ENCODE assay signal across 10 cellular contexts in the genomic region with DNA sequence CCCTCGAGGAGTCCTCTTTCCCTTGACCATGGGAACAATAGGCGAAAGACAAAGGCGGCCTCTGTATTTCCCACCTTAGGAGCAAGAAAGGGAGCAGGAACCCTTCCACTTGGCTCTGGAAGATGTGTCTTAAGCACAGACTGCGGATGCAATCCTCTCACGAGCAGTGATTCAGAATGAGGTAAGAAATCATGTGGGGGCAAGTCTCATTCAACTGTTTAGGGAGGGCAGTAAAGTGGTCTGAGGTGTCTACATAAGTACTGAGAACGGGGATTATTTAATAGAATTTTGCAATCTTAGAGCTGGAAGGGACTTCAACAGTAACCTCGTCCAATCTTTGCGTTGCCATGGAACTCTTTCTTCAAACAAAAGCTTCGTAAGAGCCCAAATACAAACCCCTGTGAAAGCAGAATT. TPM values are rescaled to one million over a fixed set of nuclear protein-coding genes. Genes with fewer than 3 reads are reported as not detected.
DNase-seq lines count a peak whose midpoint lies in the region; ATAC-seq and TF ChIP-seq lines count a peak whose summit lies in the region.
"Had no signal": no experiment of that assay in that cellular context is flagged by ENCODE, and none has a peak within 500 bp of the region (broad histone marks: within the 10 kb centered on the region; RNA-seq: fewer than 3 reads in every experiment).

No MANE protein-coding gene starts in this region.

- H3K27me3 ChIP-seq in PC-3 (ENCODE audit: low read length) (no peaks in the 10 kb centered on the region), neural progenitor cell (peaks cover 14% of the 10 kb centered on the region)

- H3K9me3 ChIP-seq in PC-3 (ENCODE audit: low read length) (no peaks in the 10 kb centered on the region), neural progenitor cell (ENCODE audit: low read depth) (no peaks in the 10 kb centered on the region)

- POLR2A ChIA-PET in PC-3 (lab: Charles Lee; ENCODE audit: unreplicated experiment): interaction anchor here (0.6 kb wide), 1 partner anchor 21 kb away, joined by 3 read pairs; no protein-coding TSS in a partner anchor

- intact Hi-C loops in PC-3 (cut with micrococcal nuclease): loop anchor here (1.0 to 10.0 kb wide), 9 partner anchors 21 to 421 kb away; a partner anchor contains a TSS

- H3K36me3 Mint-ChIP-seq in neural progenitor cell: no peaks in the 10 kb centered on the region
- no peaks in the 10 kb centered on the region for H3K36me3 Mint-ChIP-seq in stimulated activated memory B cell treated with anti-CD40 and anti-IgM and Interleukin-4, amounts not matched to agents 10 μg/mL and 1 μg/mL and 100 μg/mL, for 72 hours
- H3K36me3 Mint-ChIP-seq: IgD-negative memory B cell had no signal

- H3K36me3 ChIP-seq in PC-3 (ENCODE audit: low read depth, low read length) (no peaks in the 10 kb centered on the region), neural progenitor cell (no peaks in the 10 kb centered on the region)

- H3K9me2 ChIP-seq in PC-3 (replicated peaks; ENCODE audit: low read length): no peaks in the 10 kb centered on the region

- ATAC-seq in PC-3: peak; percentile 13
- no peak for ATAC-seq in stimulated activated memory B cell treated with anti-CD40 and anti-IgM and Interleukin-4, amounts not matched to agents 10 μg/mL and 1 μg/mL and 100 μg/mL, for 72 hours
- no peak for ATAC-seq in GM21367 (IDR thresholded peaks at IDR 0.05; ENCODE audit: unreplicated experiment)

- peaks cover 9% of the 10 kb centered on the region for H3K27me3 Mint-ChIP-seq in neural progenitor cell (ENCODE audit: insufficient read depth, low read depth)
- peaks cover 22% of the 10 kb centered on the region for H3K27me3 Mint-ChIP-seq in stimulated activated memory B cell treated with anti-CD40 and anti-IgM and Interleukin-4, amounts not matched to agents 10 μg/mL and 1 μg/mL and 100 μg/mL, for 72 hours

- BruUV-seq in PC-3 (replicated peaks; lab: Mats Ljungman, UMichigan): no TSS peak

- H4K20me1 ChIP-seq in PC-3 (ENCODE audit: low read length) (no peaks in the 10 kb centered on the region), neural progenitor cell (ENCODE audit: low read depth) (no peaks in the 10 kb centered on the region)

- peak overlapping the region; percentile 89 for H3K4me2 ChIP-seq in PC-3 (ENCODE audit: low read length)
- H3K4me2 ChIP-seq in neural progenitor cell: peak overlapping the region; percentile 77

- H2AFZ ChIP-seq in PC-3 (ENCODE audit: low read length): peak overlapping the region; percentile 63
- peak overlapping the region; percentile 34 for H2AFZ ChIP-seq in neural progenitor cell (replicated peaks)

- H3K9me3 Mint-ChIP-seq in neural progenitor cell: no peaks in the 10 kb centered on the region
- no peaks in the 10 kb centered on the region for H3K9me3 Mint-ChIP-seq in stimulated activated memory B cell treated with anti-CD40 and anti-IgM and Interleukin-4, amounts not matched to agents 10 μg/mL and 1 μg/mL and 100 μg/mL, for 72 hours
- H3K9me3 Mint-ChIP-seq: activated T-helper 1 cell treated with anti-CD3 and anti-CD28 coated beads, Interleukin-12 subunit alpha, Interleukin-12 subunit beta, Interleukin-2, Interleukin-4 antibody, amounts not matched to agents 30 ng/mL and 10 ng/mL and 1 ng/mL, durations not matched to agents 14 hours and 24 hours and 36 hours; IgD-negative memory B cell had no signal

- peaks cover 21% of the 10 kb centered on the region for H3K4me1 ChIP-seq in PC-3 (ENCODE audit: insufficient read depth, low read length)
- peaks cover 23% of the 10 kb centered on the region for H3K4me1 ChIP-seq in neural progenitor cell

- no peaks in the 10 kb centered on the region for H3F3A ChIP-seq in PC-3 (ENCODE audit: low read length, unreplicated experiment)
- peaks cover 22% of the 10 kb centered on the region for H3F3A ChIP-seq in neural progenitor cell (ENCODE audit: low read depth)

- TF ChIP-seq CTCF in PC-3 (conservative IDR thresholded peaks at IDR 0.05; ENCODE audit: low read depth, low read length) (no peak), epithelial cell of proximal tubule (conservative IDR thresholded peaks at IDR 0.05; ENCODE audit: low read depth, low read length) (no peak), neural progenitor cell (IDR thresholded peaks at IDR 0.05) (no peak)

- no peak overlapping the region for H3K27ac Mint-ChIP-seq in neural progenitor cell
- H3K27ac Mint-ChIP-seq in stimulated activated memory B cell treated with anti-CD40 and anti-IgM and Interleukin-4, amounts not matched to agents 10 μg/mL and 1 μg/mL and 100 μg/mL, for 72 hours: no peak overlapping the region

- DNase-seq in AG20443 (ENCODE audit: low spot score): peak; percentile 72
- peak; percentile 83 for DNase-seq in PC-3
- peak; percentile 74 for DNase-seq in epithelial cell of proximal tubule (ENCODE audit: low read depth)
- peak; percentile 5 for DNase-seq in neural progenitor cell (ENCODE audit: low spot score)
- no peak for DNase-seq in OCI-M1 (lab: John Stamatoyannopoulos, UW)
- no peak for DNase-seq in HT-29 (ENCODE audit: low spot score)

- CTCF ChIA-PET in PC-3 (lab: Charles Lee): interaction anchor here (0.7 to 4.8 kb wide), 4 partner anchors 30 to 350 kb away, joined by 3 to 71 read pairs (median 5); no protein-coding TSS in a partner anchor

- peak overlapping the region; percentile 85; the same call in 1 of the 2 replicates for H3K4me3 ChIP-seq in PC-3 (ENCODE audit: low read length)
- no peak overlapping the region for H3K4me3 ChIP-seq in epithelial cell of proximal tubule (ENCODE audit: low read depth, low read length)
- H3K4me3 ChIP-seq in neural progenitor cell: no peak overlapping the region

- H3K4me3 Mint-ChIP-seq in neural progenitor cell: peak overlapping the region; percentile 34
- H3K4me3 Mint-ChIP-seq in stimulated activated memory B cell treated with anti-CD40 and anti-IgM and Interleukin-4, amounts not matched to agents 10 μg/mL and 1 μg/mL and 100 μg/mL, for 72 hours: no peak overlapping the region

- H3K27ac ChIP-seq in PC-3 (ENCODE audit: low read length) (peak overlapping the region; percentile 54), neural progenitor cell (no peak overlapping the region)

- H3K4me1 Mint-ChIP-seq in neural progenitor cell: peaks cover 32% of the 10 kb centered on the region
- H3K4me1 Mint-ChIP-seq in stimulated activated memory B cell treated with anti-CD40 and anti-IgM and Interleukin-4, amounts not matched to agents 10 μg/mL and 1 μg/mL and 100 μg/mL, for 72 hours: peaks cover 31% of the 10 kb centered on the region

- 0 out of 2 replicates have a peak, but pooled peaks cover 3% of the 10 kb centered on the region for H3K79me2 ChIP-seq in PC-3 (ENCODE audit: low read length)
- no peaks in the 10 kb centered on the region for H3K79me2 ChIP-seq in neural progenitor cell (ENCODE audit: low read depth)

- H3K9ac ChIP-seq in PC-3 (ENCODE audit: low read length): peak overlapping the region; percentile 71
- no peak overlapping the region for H3K9ac ChIP-seq in neural progenitor cell

RNA-seq across cellular contexts. Expression of a gene that starts 1.6 kb away (rescaled TPM):
- 12.1 and 14.1 TPM in 2 replicates for total RNA-seq in PC-3 (2014; rRNA removed)
- total RNA-seq in epithelial cell of proximal tubule: 2.9 and 5.1 TPM in 2 replicates
- 21.9 and 22.7 TPM in 2 replicates for total RNA-seq in neural progenitor cell (ENCODE audit: low replicate concordance)
- total RNA-seq in HT-29 (2014; rRNA removed; shearing (Covaris generic)): 0.31 and 0.36 TPM in 2 replicates

RNA-seq across cellular contexts. Expression of a gene that starts 21.4 kb away (rescaled TPM):
- total RNA-seq in PC-3 (2014; rRNA removed) (107 and 110 TPM in 2 replicates), epithelial cell of proximal tubule (45.6 and 53.2 TPM in 2 replicates), neural progenitor cell (ENCODE audit: low replicate concordance) (45.2 and 47.5 TPM in 2 replicates)
- 46.0 and 47.4 TPM in 2 replicates for total RNA-seq in HT-29 (2014; rRNA removed; shearing (Covaris generic))

RNA-seq across cellular contexts. Expression of a gene that starts 51.0 kb away (rescaled TPM):
- total RNA-seq in PC-3 (2014; rRNA removed) (98.5 and 133 TPM in 2 replicates), epithelial cell of proximal tubule (45.5 and 57.9 TPM in 2 replicates), neural progenitor cell (ENCODE audit: low replicate concordance) (24.7 and 38.7 TPM in 2 replicates)
- total RNA-seq in HT-29 (2014; rRNA removed; shearing (Covaris generic)): 41.9 and 50.4 TPM in 2 replicates

Comparison
In these comparisons a context has a peak if more than half of its experiments do, and no peak if none do; other contexts are left out.
1. DNase-seq: peak in AG20443 (single experiment), PC-3 (single experiment), epithelial cell of proximal tubule (single experiment) and neural progenitor cell (single experiment); none in OCI-M1 (single experiment) and HT-29 (single experiment).